Comparison of ENCODE assay signal across 1 cellular context in genomic region chr2:130332271-130333073, GRCh38.
A peak's percentile ranks its signal among the peaks of the same experiment; 100 is the strongest.
TF ChIP-seq lines count a peak whose summit lies in the region.

No MANE protein-coding gene starts in this region.

TF ChIP-seq in HepG2, 621 proteins besides CTCF, POLR2A, EP300 and RAD21 (continued from another document):
- TF ChIP-seq ZNF318 (CRISPR knock-in tag; IDR thresholded peaks at IDR 0.05) (0 out of 2 replicates have a peak, but pooled peaks have one; percentile 9), MTA1 (CRISPR knock-in tag; IDR thresholded peaks at IDR 0.05; ENCODE audit: borderline replicate concordance) (0 out of 2 replicates have a peak, but pooled peaks have one; percentile 26), ZGPAT (CRISPR knock-in tag; IDR thresholded peaks at IDR 0.05) (0 out of 2 replicates have a peak, but pooled peaks have one; percentile 36), ZNF264 (CRISPR knock-in tag; IDR thresholded peaks at IDR 0.05) (0 out of 2 replicates have a peak, but pooled peaks have one; percentile 46), MXD4 (CRISPR knock-in tag; IDR thresholded peaks at IDR 0.05) (0 out of 2 replicates have a peak, but pooled peaks have one; percentile 25), ZNF605 (CRISPR knock-in tag; IDR thresholded peaks at IDR 0.05) (peak; percentile 65; the same call in 1 of the 2 replicates), TGIF2 (CRISPR knock-in tag; IDR thresholded peaks at IDR 0.05) (peak; percentile 57; the same call in 1 of the 2 replicates), MED1 (CRISPR knock-in tag; IDR thresholded peaks at IDR 0.05) (peak; percentile 51; the same call in 1 of the 2 replicates), SP4 (CRISPR knock-in tag; IDR thresholded peaks at IDR 0.05) (peak; percentile 22; the same call in 1 of the 2 replicates), TAF15 (IDR thresholded peaks at IDR 0.05; ENCODE audit: low read depth, low read length, poor library complexity, severe bottlenecking) (no peak), SPEN (CRISPR knock-in tag; IDR thresholded peaks at IDR 0.05; ENCODE audit: low read depth) (peak; percentile 49; the same call in 1 of the 2 replicates), ZBTB33 (CRISPR knock-in tag; IDR thresholded peaks at IDR 0.05) (peak; percentile 97), SNAPC2 (CRISPR knock-in tag; IDR thresholded peaks at IDR 0.05) (0 out of 2 replicates have a peak, but pooled peaks have one; percentile 20), ZBTB38 (CRISPR knock-in tag; IDR thresholded peaks at IDR 0.05) (peak; percentile 46; the same call in 1 of the 2 replicates), ZFP91 (CRISPR knock-in tag; IDR thresholded peaks at IDR 0.05; ENCODE audit: borderline replicate concordance) (peak; percentile 30; the same call in 1 of the 2 replicates), ZNF768 (CRISPR knock-in tag; IDR thresholded peaks at IDR 0.05) (peak; percentile 14; the same call in 1 of the 2 replicates), GATAD1 (CRISPR knock-in tag; IDR thresholded peaks at IDR 0.05) (0 out of 2 replicates have a peak, but pooled peaks have one; percentile 11), NRL (CRISPR knock-in tag; IDR thresholded peaks at IDR 0.05; ENCODE audit: borderline replicate concordance) (peak; percentile 77), ZNF710 (CRISPR knock-in tag; IDR thresholded peaks at IDR 0.05; ENCODE audit: borderline replicate concordance) (no peak), ZBTB44 (CRISPR knock-in tag; IDR thresholded peaks at IDR 0.05) (peak; percentile 43; the same call in 1 of the 2 replicates), AKAP8 (CRISPR knock-in tag; IDR thresholded peaks at IDR 0.05) (no peak), HMGXB4 (CRISPR knock-in tag; IDR thresholded peaks at IDR 0.05; ENCODE audit: borderline replicate concordance in 1 of 2, low read depth in 1 of 2) (peak; percentile 81 to 87; a peak in 3 of 4 replicates), REPIN1 (CRISPR knock-in tag; IDR thresholded peaks at IDR 0.05; ENCODE audit: borderline replicate concordance, low read depth) (peak; percentile 52; the same call in 1 of the 2 replicates), BRCA1 (CRISPR knock-in tag; IDR thresholded peaks at IDR 0.05) (peak; percentile 64; the same call in 1 of the 2 replicates)
